25 cellular contexts compared by ENCODE assay signal in genomic region chr6:25133479-25133878, GRCh38.
DNase-seq lines count a peak whose midpoint lies in the region; ATAC-seq, FAIRE-seq and TF ChIP-seq lines count a peak whose summit lies in the region.
"Had no signal": no experiment of that assay in that cellular context is flagged by ENCODE, and none has a peak within 500 bp of the region (broad histone marks: within the 10 kb centered on the region; RNA-seq: fewer than 3 reads in every experiment).

No MANE protein-coding gene starts in this region.

- peaks cover 56% of the 10 kb centered on the region for H3K4me1 ChIP-seq in CD4-positive, CD25-positive, alpha-beta regulatory T cell (ENCODE audit: control insufficient read depth, insufficient read depth, low read length, poor library complexity, severe bottlenecking)
- peaks cover 0 to 68% (median 57%) of the 10 kb centered on the region in 4 donors for H3K4me1 ChIP-seq in sigmoid colon
- H3K4me1 ChIP-seq: body of pancreas, foreskin keratinocyte had no signal

- H3K36me3 ChIP-seq in CD4-positive, CD25-positive, alpha-beta regulatory T cell (ENCODE audit: control insufficient read depth, insufficient read depth, low read length): peaks cover 16% of the 10 kb centered on the region
- no peaks in the 10 kb centered on the region for H3K36me3 ChIP-seq in sigmoid colon

- ATAC-seq in activated CD8-positive, alpha-beta memory T cell treated with anti-CD3 and anti-CD28 coated beads, Interleukin-2, amount 10 ng/mL, durations not matched to agents 7 days and 5 days: no peak
- no peak for ATAC-seq in CD4-positive, CD25-positive, alpha-beta regulatory T cell (ENCODE audit: low read depth in 2 of 2)
- no peak for ATAC-seq in central memory CD8-positive, alpha-beta T cell (replicated peaks; ENCODE audit: extremely low read depth, poor library complexity, severe bottlenecking)
- ATAC-seq: body of pancreas, foreskin keratinocyte, mucosa of descending colon, WTC11 had no signal

- WGBS in sigmoid colon, 2 donors: 76 to 89% methylated on average over 1 of the region's 1 CpG

- FAIRE-seq in GM12891 (lab: Jason Lieb, UNC): no peak
- FAIRE-seq: GM18507, islet of Langerhans had no signal

- TF ChIP-seq EP300 in sigmoid colon (IDR thresholded peaks at IDR 0.05): no peak

- H3K27me3 Mint-ChIP-seq in activated CD8-positive, alpha-beta memory T cell treated with anti-CD3 and anti-CD28 coated beads, Interleukin-2, amount 10 ng/mL, durations not matched to agents 7 days and 5 days: no peaks in the 10 kb centered on the region
- no peaks in the 10 kb centered on the region for H3K27me3 Mint-ChIP-seq in CD4-positive, CD25-positive, alpha-beta regulatory T cell
- H3K27me3 Mint-ChIP-seq in central memory CD8-positive, alpha-beta T cell: no peaks in the 10 kb centered on the region
- H3K27me3 Mint-ChIP-seq: activated naive CD8-positive, alpha-beta T cell treated with anti-CD3 and anti-CD28 coated beads, Interleukin-2, amount 10 ng/mL, durations not matched to agents 7 days and 5 days; B cell; progenitor cell of endocrine pancreas had no signal

- TF ChIP-seq CTCF in sigmoid colon (IDR thresholded peaks at IDR 0.05): no peak

- no peak for DNase-seq in activated CD8-positive, alpha-beta memory T cell treated with anti-CD3 and anti-CD28 coated beads, Interleukin-2, amount 10 ng/mL, durations not matched to agents 7 days and 5 days
- DNase-seq in activated CD8-positive, alpha-beta memory T cell treated with anti-CD3 and anti-CD28 coated beads for 24 hours: no peak
- no peak for DNase-seq in CD4-positive, CD25-positive, alpha-beta regulatory T cell
- DNase-seq in central memory CD8-positive, alpha-beta T cell (ENCODE audit: low spot score in 2 of 2): no peak
- no peak for DNase-seq in sigmoid colon
- DNase-seq in GM12891 (ENCODE audit: insufficient read length, low spot score): no peak
- no peak for DNase-seq in activated effector memory CD4-positive, alpha-beta T cell treated with anti-CD3 and anti-CD28 coated beads, Interleukin-2, amount 50 U/mL, for 16 hours
- DNase-seq in hypothalamus (lab: John Stamatoyannopoulos, UW): no peak
- DNase-seq: activated naive CD8-positive, alpha-beta T cell treated with anti-CD3 and anti-CD28 coated beads, Interleukin-2, amount 10 ng/mL, durations not matched to agents 7 days and 5 days; activated T-cell treated with anti-CD3 and anti-CD28 coated beads for 4 hours; body of pancreas; effector CD8-positive, alpha-beta T cell; foreskin keratinocyte; GDM1; mucosa of descending colon; NCI-H1092; NCI-H187 treated with DMSO at 0.1 percent for 48 hours; NCI-H748 treated with DMSO at 0.1 percent for 48 hours; T-helper 9 cell had no signal

- peaks cover 5 to 6% of the 10 kb centered on the region in 2 experiments for H3K9me3 ChIP-seq in CD4-positive, CD25-positive, alpha-beta regulatory T cell (ENCODE audit: control insufficient read depth in 2 of 2, low read length in 2 of 2)
- H3K9me3 ChIP-seq in sigmoid colon: no peaks in the 10 kb centered on the region
- H3K9me3 ChIP-seq: body of pancreas had no signal

- peak overlapping the region; percentile 98 for H3K4me3 ChIP-seq in CD4-positive, CD25-positive, alpha-beta regulatory T cell (ENCODE audit: low read depth, low read length)
- H3K4me3 ChIP-seq in sigmoid colon: peak overlapping the region in 1 of 4 donors; percentile 1
- H3K4me3 ChIP-seq: body of pancreas, lung, mucosa of descending colon had no signal

- H3K27ac Mint-ChIP-seq in activated CD8-positive, alpha-beta memory T cell treated with anti-CD3 and anti-CD28 coated beads, Interleukin-2, amount 10 ng/mL, durations not matched to agents 7 days and 5 days: no peak overlapping the region
- peak overlapping the region in 2 of 3 donors; percentile 33 to 74 for H3K27ac Mint-ChIP-seq in CD4-positive, CD25-positive, alpha-beta regulatory T cell
- H3K27ac Mint-ChIP-seq in central memory CD8-positive, alpha-beta T cell (ENCODE audit: low read depth): peak overlapping the region; percentile 97
- H3K27ac Mint-ChIP-seq: activated naive CD8-positive, alpha-beta T cell treated with anti-CD3 and anti-CD28 coated beads, Interleukin-2, amount 10 ng/mL, durations not matched to agents 7 days and 5 days; B cell; progenitor cell of endocrine pancreas; WTC11 had no signal

- TF ChIP-seq POLR2A in sigmoid colon (IDR thresholded peaks at IDR 0.05) (no peak), GM12891 (IDR thresholded peaks at IDR 0.05; ENCODE audit: low read depth, low read length) (no peak)

- H3K27ac ChIP-seq in CD4-positive, CD25-positive, alpha-beta regulatory T cell (ENCODE audit: insufficient read depth, low read length, poor library complexity, severe bottlenecking): no peak overlapping the region
- peak overlapping the region; percentile 45 to 91 (median 84) for H3K27ac ChIP-seq in sigmoid colon
- H3K27ac ChIP-seq: body of pancreas, foreskin keratinocyte had no signal

- H3K9me3 Mint-ChIP-seq in activated CD8-positive, alpha-beta memory T cell treated with anti-CD3 and anti-CD28 coated beads, Interleukin-2, amount 10 ng/mL, durations not matched to agents 7 days and 5 days (ENCODE audit: low read depth): peaks cover 13% of the 10 kb centered on the region
- peaks cover 0 to 9% (median 2%) of the 10 kb centered on the region in 7 donors for H3K9me3 Mint-ChIP-seq in CD4-positive, CD25-positive, alpha-beta regulatory T cell
- no peaks in the 10 kb centered on the region for H3K9me3 Mint-ChIP-seq in central memory CD8-positive, alpha-beta T cell

- H3K4me1 Mint-ChIP-seq in activated CD8-positive, alpha-beta memory T cell treated with anti-CD3 and anti-CD28 coated beads, Interleukin-2, amount 10 ng/mL, durations not matched to agents 7 days and 5 days: peaks cover 61% of the 10 kb centered on the region
- H3K4me1 Mint-ChIP-seq in CD4-positive, CD25-positive, alpha-beta regulatory T cell: peaks cover 10 to 73% (median 48%) of the 10 kb centered on the region in 4 donors
- H3K4me1 Mint-ChIP-seq in central memory CD8-positive, alpha-beta T cell: peaks cover 56% of the 10 kb centered on the region

- no peaks in the 10 kb centered on the region for H3K27me3 ChIP-seq in CD4-positive, CD25-positive, alpha-beta regulatory T cell (ENCODE audit: control insufficient read depth, insufficient read depth, low read length)
- H3K27me3 ChIP-seq in sigmoid colon: no peaks in the 10 kb centered on the region
- H3K27me3 ChIP-seq: body of pancreas, foreskin keratinocyte had no signal

- intact Hi-C loops in sigmoid colon (cut with DNase I): no loop called here

- peak overlapping the region; percentile 44 for H3K4me3 Mint-ChIP-seq in activated CD8-positive, alpha-beta memory T cell treated with anti-CD3 and anti-CD28 coated beads, Interleukin-2, amount 10 ng/mL, durations not matched to agents 7 days and 5 days
- peak overlapping the region in 3 of 4 donors; percentile 10 to 57 (median 18) for H3K4me3 Mint-ChIP-seq in CD4-positive, CD25-positive, alpha-beta regulatory T cell
- H3K4me3 Mint-ChIP-seq in central memory CD8-positive, alpha-beta T cell: peak overlapping the region; percentile 67
- H3K4me3 Mint-ChIP-seq: B cell, WTC11 had no signal

- H3K36me3 Mint-ChIP-seq in activated CD8-positive, alpha-beta memory T cell treated with anti-CD3 and anti-CD28 coated beads, Interleukin-2, amount 10 ng/mL, durations not matched to agents 7 days and 5 days: peaks cover 89% of the 10 kb centered on the region
- H3K36me3 Mint-ChIP-seq in CD4-positive, CD25-positive, alpha-beta regulatory T cell: peaks cover 42% of the 10 kb centered on the region
- H3K36me3 Mint-ChIP-seq in central memory CD8-positive, alpha-beta T cell (ENCODE audit: insufficient read depth): peaks cover 15% of the 10 kb centered on the region

- CTCF ChIA-PET in activated CD8-positive, alpha-beta memory T cell treated with anti-CD3 and anti-CD28 coated beads, Interleukin-2, amount 10 ng/mL, durations not matched to agents 7 days and 5 days (lab: Charles Lee): no interaction called here

TF ChIP-seq in GM12891, 5 proteins besides CTCF, POLR2A, EP300 and RAD21:
- TF ChIP-seq POLR2AphosphoS5 (IDR thresholded peaks at IDR 0.05; ENCODE audit: low read depth, low read length) (no peak), SPI1 (IDR thresholded peaks at IDR 0.05; ENCODE audit: low read depth, low read length) (no peak), POU2F2 (IDR thresholded peaks at IDR 0.05; ENCODE audit: low read depth, low read length) (no peak), PAX5 (IDR thresholded peaks at IDR 0.05; ENCODE audit: insufficient read depth, low read length, severe bottlenecking) (no peak), TAF1 (IDR thresholded peaks at IDR 0.05; ENCODE audit: low read depth, low read length) (no peak)
